ENCODE assay signal across 13 cellular contexts in the genomic region with DNA sequence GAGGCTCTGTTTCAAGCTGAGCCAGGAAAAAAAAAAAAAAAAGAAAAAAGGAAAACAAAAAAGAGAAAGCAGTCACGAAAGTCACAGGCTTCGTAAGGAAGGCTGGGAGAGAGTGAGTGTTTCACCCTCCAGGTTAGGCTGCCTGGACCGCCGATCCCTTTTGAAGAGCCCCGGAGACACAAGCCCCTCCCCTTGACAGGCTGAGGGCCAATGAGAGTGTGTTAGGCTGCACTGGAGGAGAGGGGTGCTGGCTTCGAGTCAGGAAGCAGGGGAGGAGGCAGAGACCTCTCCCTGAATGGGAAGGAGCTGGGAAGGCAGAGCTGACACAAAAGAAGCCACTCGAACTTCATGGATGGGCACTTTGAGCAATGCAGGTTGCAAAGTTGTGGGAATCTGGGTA. TPM values are rescaled to one million over a fixed set of nuclear protein-coding genes. Genes with fewer than 3 reads are reported as not detected.
DNase-seq lines count a peak whose midpoint lies in the region; ATAC-seq, FAIRE-seq and TF ChIP-seq lines count a peak whose summit lies in the region.
"Had no signal": no experiment of that assay in that cellular context is flagged by ENCODE, and none has a peak within 500 bp of the region (broad histone marks: within the 10 kb centered on the region; RNA-seq: fewer than 3 reads in every experiment).

A gene with protein sequence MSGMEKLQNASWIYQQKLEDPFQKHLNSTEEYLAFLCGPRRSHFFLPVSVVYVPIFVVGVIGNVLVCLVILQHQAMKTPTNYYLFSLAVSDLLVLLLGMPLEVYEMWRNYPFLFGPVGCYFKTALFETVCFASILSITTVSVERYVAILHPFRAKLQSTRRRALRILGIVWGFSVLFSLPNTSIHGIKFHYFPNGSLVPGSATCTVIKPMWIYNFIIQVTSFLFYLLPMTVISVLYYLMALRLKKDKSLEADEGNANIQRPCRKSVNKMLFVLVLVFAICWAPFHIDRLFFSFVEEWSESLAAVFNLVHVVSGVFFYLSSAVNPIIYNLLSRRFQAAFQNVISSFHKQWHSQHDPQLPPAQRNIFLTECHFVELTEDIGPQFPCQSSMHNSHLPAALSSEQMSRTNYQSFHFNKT (minus strand): TSS at position 135 of the 400 bp plus-strand sequence. CDS start 166 bp downstream, outside the sequence.

- ATAC-seq in A549, result peak; percentile 34 to 64; a peak in 3 of 6 replicates
- ATAC-seq in stimulated activated naive B cell treated with anti-CD40 and anti-IgM and Interleukin-4, amounts not matched to agents 10 μg/mL and 1 μg/mL and 100 μg/mL, for 72 hours (replicated peaks), result no peak
- ATAC-seq: stimulated activated effector memory CD8-positive, alpha-beta T cell treated with anti-CD3 and anti-CD28 coated beads, Interleukin-12 subunit alpha, Interleukin-12 subunit beta, amount 100 ng/mL, for 72 hours had no signal

- H3K27ac ChIP-seq in A549 (no peak within 1 kb of the TSS), ovary (no peak within 1 kb of the TSS)
- H3K27ac ChIP-seq: SK-N-MC had no signal

- H3K27me3 ChIP-seq in H7 (ENCODE audit: control insufficient read depth, insufficient read depth, low read length) (no peaks in the 10 kb centered on the region), NT2/D1 (ENCODE audit: insufficient read depth, insufficient read length) (no peaks in the 10 kb centered on the region), ovary (no peaks in the 10 kb centered on the region)

- peak within 1 kb of the TSS; percentile 23; the same call in 1 of the 3 replicates for H3K4me2 ChIP-seq in A549

- no peak within 1 kb of the TSS for H3K9ac ChIP-seq in NT2/D1 (ENCODE audit: insufficient read length, low read depth)

- under 1% methylated on average over 7 of the region's 7 CpGs for WGBS in A549 (ENCODE audit: missing lambda C conversion rate)
- WGBS in ovary, 3 donors, result 3 to 7% (median 7%) methylated on average over 7 of the region's 7 CpGs

- TF ChIP-seq POLR2A in A549 (IDR thresholded peaks at IDR 0.05; ENCODE audit: low read length), result no peak
- TF ChIP-seq POLR2A in ovary (IDR thresholded peaks at IDR 0.05), result no peak

- peaks cover 0 to 8% of the 10 kb centered on the region in 2 donors for H3K9me3 Mint-ChIP-seq in stimulated activated naive B cell treated with anti-CD40 and anti-IgM and Interleukin-4, amounts not matched to agents 10 μg/mL and 1 μg/mL and 100 μg/mL, for 72 hours
- H3K9me3 Mint-ChIP-seq: stimulated activated effector memory CD8-positive, alpha-beta T cell treated with anti-CD3 and anti-CD28 coated beads, Interleukin-12 subunit alpha, Interleukin-12 subunit beta, amount 100 ng/mL, for 72 hours had no signal

- DNase-seq in A549 (ENCODE audit: low read depth in 1 of 2, low spot score in 1 of 2) (peak in 1 of 2 experiments; percentile 4), H7 (peak; percentile 72), NT2/D1 (ENCODE audit: low read depth, low spot score) (peak; percentile 18), iPS DF 19.7 (ENCODE audit: low read depth, low spot score) (peak; percentile 35), glomerular visceral epithelial cell (ENCODE audit: extremely low spot score) (no peak), ovary (no peak), NCI-H1694 (lab: John Stamatoyannopoulos, UW) (no peak)
- DNase-seq in stimulated activated naive B cell treated with anti-CD40 and anti-IgM and Interleukin-4, amounts not matched to agents 10 μg/mL and 1 μg/mL and 100 μg/mL, for 72 hours, result no peak

- no peak for TF ChIP-seq RAD21 in A549 (conservative IDR thresholded peaks at IDR 0.05 in 1 of 2, IDR thresholded peaks at IDR 0.05 in 1 of 2)

- TF ChIP-seq EP300 in A549 (IDR thresholded peaks at IDR 0.05) (no peak), ovary (IDR thresholded peaks at IDR 0.05) (no peak)

- no peak within 1 kb of the TSS for H3K4me3 Mint-ChIP-seq in stimulated activated naive B cell treated with anti-CD40 and anti-IgM and Interleukin-4, amounts not matched to agents 10 μg/mL and 1 μg/mL and 100 μg/mL, for 72 hours
- H3K4me3 Mint-ChIP-seq: stimulated activated effector memory CD8-positive, alpha-beta T cell treated with anti-CD3 and anti-CD28 coated beads, Interleukin-12 subunit alpha, Interleukin-12 subunit beta, amount 100 ng/mL, for 72 hours had no signal

- H3K36me3 ChIP-seq in H7 (replicated peaks; ENCODE audit: control insufficient read depth, insufficient read depth, low read length), result no peaks in the 10 kb centered on the region
- H3K36me3 ChIP-seq in NT2/D1 (ENCODE audit: insufficient read depth, insufficient read length, low read length), result no peaks in the 10 kb centered on the region
- no peaks in the 10 kb centered on the region for H3K36me3 ChIP-seq in ovary

- CTCF ChIA-PET in A549 (lab: Yijun Ruan, JAX), result interaction anchor here (0.6 kb wide), 1 partner anchor 590 kb away, joined by 4 read pairs; no protein-coding TSS in a partner anchor

- H3K4me3 ChIP-seq in A549, result no peak within 1 kb of the TSS
- H3K4me3 ChIP-seq in H7 (ENCODE audit: insufficient read depth, low read depth, low read length), result no peak within 1 kb of the TSS
- no peak within 1 kb of the TSS for H3K4me3 ChIP-seq in NT2/D1 (ENCODE audit: insufficient read length, low read depth)
- H3K4me3 ChIP-seq in ovary, result no peak within 1 kb of the TSS
- H3K4me3 ChIP-seq: SK-N-MC had no signal

- intact Hi-C loops in ovary (cut with DNase I), result no loop called here

- H3K4me1 Mint-ChIP-seq in stimulated activated naive B cell treated with anti-CD40 and anti-IgM and Interleukin-4, amounts not matched to agents 10 μg/mL and 1 μg/mL and 100 μg/mL, for 72 hours, result no peaks in the 10 kb centered on the region
- H3K4me1 Mint-ChIP-seq: stimulated activated effector memory CD8-positive, alpha-beta T cell treated with anti-CD3 and anti-CD28 coated beads, Interleukin-12 subunit alpha, Interleukin-12 subunit beta, amount 100 ng/mL, for 72 hours had no signal

- H3K4me1 ChIP-seq in A549, result no peaks in the 10 kb centered on the region
- H3K4me1 ChIP-seq in NT2/D1 (ENCODE audit: insufficient read depth, insufficient read length), result no peaks in the 10 kb centered on the region
- H3K4me1 ChIP-seq in ovary (ENCODE audit: insufficient read depth), result no peaks in the 10 kb centered on the region

- TF ChIP-seq CTCF in A549 (IDR thresholded peaks at IDR 0.05), result no peak
- no peak for TF ChIP-seq CTCF in ovary (IDR thresholded peaks at IDR 0.05)

- no peak for FAIRE-seq in A549 (lab: Jason Lieb, UNC)

- POLR2A ChIA-PET in A549 (lab: Yijun Ruan, JAX), result no interaction called here

- H3K36me3 Mint-ChIP-seq in stimulated activated naive B cell treated with anti-CD40 and anti-IgM and Interleukin-4, amounts not matched to agents 10 μg/mL and 1 μg/mL and 100 μg/mL, for 72 hours, result no peaks in the 10 kb centered on the region
- H3K36me3 Mint-ChIP-seq: stimulated activated effector memory CD8-positive, alpha-beta T cell treated with anti-CD3 and anti-CD28 coated beads, Interleukin-12 subunit alpha, Interleukin-12 subunit beta, amount 100 ng/mL, for 72 hours had no signal

- no peaks in the 10 kb centered on the region for H3K27me3 Mint-ChIP-seq in stimulated activated naive B cell treated with anti-CD40 and anti-IgM and Interleukin-4, amounts not matched to agents 10 μg/mL and 1 μg/mL and 100 μg/mL, for 72 hours

- H3K27ac Mint-ChIP-seq in stimulated activated naive B cell treated with anti-CD40 and anti-IgM and Interleukin-4, amounts not matched to agents 10 μg/mL and 1 μg/mL and 100 μg/mL, for 72 hours, result no peak within 1 kb of the TSS
- H3K27ac Mint-ChIP-seq: stimulated activated effector memory CD8-positive, alpha-beta T cell treated with anti-CD3 and anti-CD28 coated beads, Interleukin-12 subunit alpha, Interleukin-12 subunit beta, amount 100 ng/mL, for 72 hours had no signal

- no peaks in the 10 kb centered on the region for H3K9me3 ChIP-seq in A549
- no peaks in the 10 kb centered on the region for H3K9me3 ChIP-seq in NT2/D1 (ENCODE audit: insufficient read depth, low read length)
- no peaks in the 10 kb centered on the region for H3K9me3 ChIP-seq in ovary

TF ChIP-seq in A549, 52 proteins besides CTCF, POLR2A, EP300 and RAD21 (continues in another document):
- no peak for TF ChIP-seq ZC3H11A (IDR thresholded peaks at IDR 0.05)
- no peak for TF ChIP-seq CHD2 (IDR thresholded peaks at IDR 0.05; ENCODE audit: low read length, partially characterized antibody)
- TF ChIP-seq, protein P1, sequence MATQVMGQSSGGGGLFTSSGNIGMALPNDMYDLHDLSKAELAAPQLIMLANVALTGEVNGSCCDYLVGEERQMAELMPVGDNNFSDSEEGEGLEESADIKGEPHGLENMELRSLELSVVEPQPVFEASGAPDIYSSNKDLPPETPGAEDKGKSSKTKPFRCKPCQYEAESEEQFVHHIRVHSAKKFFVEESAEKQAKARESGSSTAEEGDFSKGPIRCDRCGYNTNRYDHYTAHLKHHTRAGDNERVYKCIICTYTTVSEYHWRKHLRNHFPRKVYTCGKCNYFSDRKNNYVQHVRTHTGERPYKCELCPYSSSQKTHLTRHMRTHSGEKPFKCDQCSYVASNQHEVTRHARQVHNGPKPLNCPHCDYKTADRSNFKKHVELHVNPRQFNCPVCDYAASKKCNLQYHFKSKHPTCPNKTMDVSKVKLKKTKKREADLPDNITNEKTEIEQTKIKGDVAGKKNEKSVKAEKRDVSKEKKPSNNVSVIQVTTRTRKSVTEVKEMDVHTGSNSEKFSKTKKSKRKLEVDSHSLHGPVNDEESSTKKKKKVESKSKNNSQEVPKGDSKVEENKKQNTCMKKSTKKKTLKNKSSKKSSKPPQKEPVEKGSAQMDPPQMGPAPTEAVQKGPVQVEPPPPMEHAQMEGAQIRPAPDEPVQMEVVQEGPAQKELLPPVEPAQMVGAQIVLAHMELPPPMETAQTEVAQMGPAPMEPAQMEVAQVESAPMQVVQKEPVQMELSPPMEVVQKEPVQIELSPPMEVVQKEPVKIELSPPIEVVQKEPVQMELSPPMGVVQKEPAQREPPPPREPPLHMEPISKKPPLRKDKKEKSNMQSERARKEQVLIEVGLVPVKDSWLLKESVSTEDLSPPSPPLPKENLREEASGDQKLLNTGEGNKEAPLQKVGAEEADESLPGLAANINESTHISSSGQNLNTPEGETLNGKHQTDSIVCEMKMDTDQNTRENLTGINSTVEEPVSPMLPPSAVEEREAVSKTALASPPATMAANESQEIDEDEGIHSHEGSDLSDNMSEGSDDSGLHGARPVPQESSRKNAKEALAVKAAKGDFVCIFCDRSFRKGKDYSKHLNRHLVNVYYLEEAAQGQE (IDR thresholded peaks at IDR 0.05), result no peak
- no peak for TF ChIP-seq KDM5A (IDR thresholded peaks at IDR 0.05)
- no peak for TF ChIP-seq CBX2 (IDR thresholded peaks at IDR 0.05; ENCODE audit: borderline replicate concordance, low read depth)
- TF ChIP-seq HOXB5 (CRISPR knock-in tag; IDR thresholded peaks at IDR 0.05), result no peak

RNA-seq across cellular contexts. Expression of the gene that starts here (rescaled TPM):
- polyA plus RNA-seq in A549 (2011; rRNA removed) (not detected in 2 replicates), A549 (2017; fragmentation: RNase III; extraction: RNeasy Plus Mini Kit Qiagen cat#74134 plus additional on column Dnase treatment) (not detected in 3 replicates), ovary (under 1 TPM in 1 of 2 donors, not detected in 1; 0.13 TPM)
- polyA plus RNA-seq in A549 (2012; cell fraction: cytosol; rRNA removed), result 0.03 and 0.04 TPM in 2 replicates
- 0.02 and 0.05 TPM in 2 replicates for polyA plus RNA-seq in A549 (2012; cell fraction: nucleus; rRNA removed)
- not detected in 2 replicates for polyA minus RNA-seq in A549 (2011; rRNA and poly(A)+ RNA removed)
- not detected in 2 replicates for total RNA-seq in H7 (2014; rRNA removed; shearing (Covaris generic))
- total RNA-seq in ovary, result under 1 TPM in 1 of 7 donors, not detected in 6; 0.15 TPM
- total RNA-seq: epithelial cell of proximal tubule, myocyte had no signal
- polyA plus RNA-seq: BJ had no signal

Comparison
In these comparisons a context has a peak if more than half of its experiments do, and no peak if none do; other contexts are left out.
1. Peak in ATAC-seq and H3K4me2 ChIP-seq in A549; RNA of the gene not detected or under 1 TPM.
2. Peak in DNase-seq in H7; RNA of the gene not detected or under 1 TPM.
3. DNase-seq: peak in NT2/D1 (single experiment) and iPS DF 19.7 (single experiment); none in glomerular visceral epithelial cell (single experiment), ovary (0 of 5), stimulated activated naive B cell treated with anti-CD40 and anti-IgM and Interleukin-4, amounts not matched to agents 10 μg/mL and 1 μg/mL and 100 μg/mL, for 72 hours (single experiment) and NCI-H1694 (single experiment).